24 cellular contexts compared by ENCODE assay signal in genomic region chr5:120882042-120882775, GRCh38.
DNase-seq lines count a peak whose midpoint lies in the region; ATAC-seq and TF ChIP-seq lines count a peak whose summit lies in the region.
"Had no signal": no experiment of that assay in that cellular context is flagged by ENCODE, and none has a peak within 500 bp of the region (broad histone marks: within the 10 kb centered on the region; RNA-seq: fewer than 3 reads in every experiment).

No MANE protein-coding gene starts in this region.

- H2BK20ac ChIP-seq in IMR-90 (ENCODE audit: low read depth, low read length) = no peak overlapping the region

- no peaks in the 10 kb centered on the region for H3K79me2 ChIP-seq in DND-41 (ENCODE audit: insufficient read depth, low read length)

- no peaks in the 10 kb centered on the region for H3K9me1 ChIP-seq in IMR-90 (ENCODE audit: insufficient read depth, low read length)

- H3K27me3 ChIP-seq in DND-41 (ENCODE audit: insufficient read depth, low read length, poor library complexity) (no peaks in the 10 kb centered on the region), IMR-90 (ENCODE audit: control insufficient read depth, insufficient read depth, low read length) (no peaks in the 10 kb centered on the region), testis (no peaks in the 10 kb centered on the region)
- H3K27me3 ChIP-seq: MG63, SJCRH30 had no signal

- no CpG with 5 or more reads among the region's 4 CpGs for WGBS in IMR-90 (ENCODE audit: extremely low coverage in 2 of 2, insufficient read length in 1 of 2), 2 experiments
- WGBS in testis, 2 donors = 75 to 76% methylated on average over 4 of the region's 4 CpGs

- dilution Hi-C loops in IMR-90 (cut with HindIII; ENCODE audit: low sequenced_read_pairs, unreplicated experiment) = no loop called here

- H3K4me3 ChIP-seq in DND-41 (ENCODE audit: low read depth in 1 of 2, low read length in 2 of 2) = no peak overlapping the region
- H3K4me3 ChIP-seq in IMR-90 (ENCODE audit: insufficient read depth, low read depth, low read length) = no peak overlapping the region
- H3K4me3 ChIP-seq in testis = no peak overlapping the region
- H3K4me3 ChIP-seq: MG63, PC-9, SJCRH30 had no signal

- in situ Hi-C loops in IMR-90 (cut with MboI; ENCODE audit: low sequenced_read_pairs) = no loop called here

- no peak for TF ChIP-seq POLR2A in IMR-90 (IDR thresholded peaks at IDR 0.05; ENCODE audit: low read depth, low read length)
- TF ChIP-seq POLR2A in testis (IDR thresholded peaks at IDR 0.05) = no peak

- H3K4me1 Mint-ChIP-seq in immature natural killer cell = no peaks in the 10 kb centered on the region
- H3K4me1 Mint-ChIP-seq: CD14-positive monocyte; CD8-positive, alpha-beta memory T cell had no signal

- H3K36me3 Mint-ChIP-seq in immature natural killer cell = no peaks in the 10 kb centered on the region
- H3K36me3 Mint-ChIP-seq: CD14-positive monocyte; CD8-positive, alpha-beta memory T cell had no signal

- H2BK15ac ChIP-seq in IMR-90 (ENCODE audit: low read depth, low read length) = no peak overlapping the region

- DNase-seq in DND-41 (no peak), IMR-90 (no peak), foreskin melanocyte (peak; percentile 24), testis (peak; percentile 24), NCI-H510A (lab: John Stamatoyannopoulos, UW) (no peak), immature natural killer cell (no peak)
- no peak for DNase-seq in stimulated activated CD4-positive, alpha-beta T cell treated with anti-CD3 and anti-CD28 coated beads, Interleukin-2, amount 100 ng/mL, for 48 hours
- DNase-seq: CD8-positive, alpha-beta memory T cell; DMS79 treated with DMSO at 0.1 percent for 48 hours; KG1; MG63; NCI-H1105 treated with DMSO at 0.1 percent for 48 hours; NCI-H146; NCI-H1930; NCI-H2107; NCI-H446; NCI-H526; NCI-H82; NK-92 treated with Interleukin-12 subunit alpha and Interleukin-12 subunit beta, amount 100 ng/mL, for 24 hours; PC-9; SJCRH30 had no signal

- H2AFZ ChIP-seq in DND-41 (ENCODE audit: low read depth, low read length) (peak overlapping the region; percentile 42; the same call in 1 of the 2 replicates), IMR-90 (replicated peaks; ENCODE audit: low read length, poor library complexity) (no peak overlapping the region)
- H2AFZ ChIP-seq: PC-9 had no signal

- no peak overlapping the region for H3K14ac ChIP-seq in IMR-90 (replicated peaks; ENCODE audit: low read depth, low read length)

- peaks cover 2 to 18% (median 10%) of the 10 kb centered on the region in 6 donors for H3K9me3 Mint-ChIP-seq in immature natural killer cell

- H4K91ac ChIP-seq in IMR-90 (ENCODE audit: insufficient read depth, low read depth, low read length) = no peak overlapping the region

- H2AK5ac ChIP-seq in IMR-90 (ENCODE audit: low read depth, low read length) = no peak overlapping the region

- no peak overlapping the region for H3K27ac Mint-ChIP-seq in immature natural killer cell
- H3K27ac Mint-ChIP-seq: CD14-positive monocyte; CD8-positive, alpha-beta memory T cell had no signal

- no peak overlapping the region for H3K27ac ChIP-seq in DND-41 (ENCODE audit: low read length)
- H3K27ac ChIP-seq in IMR-90 (ENCODE audit: insufficient read depth, low read length) = no peak overlapping the region
- no peak overlapping the region for H3K27ac ChIP-seq in testis
- H3K27ac ChIP-seq: PC-9, SJCRH30 had no signal

- no peaks in the 10 kb centered on the region for H4K20me1 ChIP-seq in DND-41 (ENCODE audit: insufficient read depth, low read length)
- no peaks in the 10 kb centered on the region for H4K20me1 ChIP-seq in IMR-90 (ENCODE audit: insufficient read depth, low read length)

- H3K4me2 ChIP-seq in DND-41 (ENCODE audit: insufficient read depth, low read length) = no peak overlapping the region
- H3K4me2 ChIP-seq in IMR-90 (ENCODE audit: low read depth, low read length) = no peak overlapping the region
- H3K4me2 ChIP-seq: PC-9 had no signal

- H3K36me3 ChIP-seq in DND-41 (ENCODE audit: insufficient read depth, low read length) (no peaks in the 10 kb centered on the region), IMR-90 (ENCODE audit: control insufficient read depth, insufficient read depth, low read length) (no peaks in the 10 kb centered on the region), testis (ENCODE audit: low read depth, missing control alignments) (no peaks in the 10 kb centered on the region)
- H3K36me3 ChIP-seq: MG63, SJCRH30 had no signal

- TF ChIP-seq RAD21 in IMR-90 (IDR thresholded peaks at IDR 0.05; ENCODE audit: low read length) = no peak

- no peak overlapping the region for H2BK120ac ChIP-seq in IMR-90 (ENCODE audit: low read depth, low read length)

- CTCF ChIA-PET in IMR-90 (lab: Yijun Ruan, JAX) = no interaction called here

- BruUV-seq in IMR-90 (replicated peaks; lab: Mats Ljungman, UMichigan) = no TSS peak

- no peak overlapping the region for H3K4me3 Mint-ChIP-seq in immature natural killer cell
- H3K4me3 Mint-ChIP-seq: CD14-positive monocyte; CD8-positive, alpha-beta memory T cell had no signal

- H2AK9ac ChIP-seq in IMR-90 (replicated peaks; ENCODE audit: low read depth, low read length, poor library complexity) = peak overlapping the region; percentile 37

- POLR2A ChIA-PET in IMR-90 (lab: Charles Lee; ENCODE audit: unreplicated experiment) = no interaction called here

- H3K9me3 ChIP-seq in DND-41 (ENCODE audit: insufficient read depth, low read length, severe bottlenecking) = no peaks in the 10 kb centered on the region
- no peaks in the 10 kb centered on the region for H3K9me3 ChIP-seq in IMR-90 (ENCODE audit: control insufficient read depth, insufficient read depth, low read length)
- H3K9me3 ChIP-seq in testis = no peaks in the 10 kb centered on the region
- H3K9me3 ChIP-seq: MG63, SJCRH30 had no signal

- H3K9ac ChIP-seq in DND-41 (ENCODE audit: low read depth, low read length) (no peak overlapping the region), IMR-90 (ENCODE audit: low read depth, low read length) (no peak overlapping the region)

- no peak overlapping the region for H2BK5ac ChIP-seq in IMR-90 (ENCODE audit: low read depth, low read length, poor library complexity, severe bottlenecking)

- ATAC-seq in DND-41 (ENCODE audit: insufficient read depth, low read depth) = no peak
- no peak for ATAC-seq in IMR-90 (ENCODE audit: low read depth)
- ATAC-seq: HCT116, Right ventricle myocardium inferior had no signal

- no peak overlapping the region for H3K4ac ChIP-seq in IMR-90 (ENCODE audit: low read depth, low read length)

- peaks cover 0 to 2% (median 0%) of the 10 kb centered on the region in 3 donors for H3K27me3 Mint-ChIP-seq in immature natural killer cell (ENCODE audit: low read depth in 3 of 3)
- H3K27me3 Mint-ChIP-seq: CD8-positive, alpha-beta memory T cell had no signal

- H4K5ac ChIP-seq in IMR-90 (ENCODE audit: low read depth, low read length) = no peak overlapping the region

- intact Hi-C loops in IMR-90 (cut with micrococcal nuclease) (no loop called here), testis (cut with DNase I; ENCODE audit: low total_unique reads) (no loop called here)

- no peak overlapping the region for H3K56ac ChIP-seq in IMR-90 (ENCODE audit: extremely low read depth, insufficient read depth, low read length)

- H4K8ac ChIP-seq in IMR-90 (ENCODE audit: low read depth in 2 of 2, low read length in 2 of 2) = no peak overlapping the region

- H3K18ac ChIP-seq in IMR-90 (ENCODE audit: low read depth, low read length) = no peak overlapping the region

- TF ChIP-seq CTCF in DND-41 (IDR thresholded peaks at IDR 0.05; ENCODE audit: borderline replicate concordance, extremely low read depth, low read length, poor library complexity, severe bottlenecking) = no peak
- no peak for TF ChIP-seq CTCF in IMR-90 (conservative IDR thresholded peaks at IDR 0.05; ENCODE audit: low read depth, low read length)
- TF ChIP-seq CTCF in testis (IDR thresholded peaks at IDR 0.05) = no peak

- no peaks in the 10 kb centered on the region for H3K79me1 ChIP-seq in IMR-90 (ENCODE audit: low read depth in 1 of 2, low read length in 2 of 2)

- H3K23ac ChIP-seq in IMR-90 (ENCODE audit: low read depth, low read length) = no peak overlapping the region

- H3K4me1 ChIP-seq in DND-41 (ENCODE audit: insufficient read depth, low read length) = peaks cover 8% of the 10 kb centered on the region
- H3K4me1 ChIP-seq in IMR-90 (ENCODE audit: control insufficient read depth, insufficient read depth, low read length) = no peaks in the 10 kb centered on the region
- no peaks in the 10 kb centered on the region for H3K4me1 ChIP-seq in testis
- H3K4me1 ChIP-seq: SJCRH30 had no signal

TF ChIP-seq in IMR-90, 13 proteins besides CTCF, POLR2A, EP300 and RAD21:
- peak; percentile 83 for TF ChIP-seq MAFK (IDR thresholded peaks at IDR 0.05; ENCODE audit: low read depth, low read length)
- TF ChIP-seq MAZ (IDR thresholded peaks at IDR 0.05; ENCODE audit: borderline replicate concordance, low read depth, low read length) = no peak
TF ChIP-seq in IMR-90: peak in this region for 1.

Comparison
In these comparisons a context has a peak if more than half of its experiments do, and no peak if none do; other contexts are left out.
1. DNase-seq: peak in foreskin melanocyte (single experiment) and testis (single experiment); none in DND-41 (single experiment), IMR-90 (single experiment), NCI-H510A (single experiment), stimulated activated CD4-positive, alpha-beta T cell treated with anti-CD3 and anti-CD28 coated beads, Interleukin-2, amount 100 ng/mL, for 48 hours (0 of 2) and immature natural killer cell (0 of 3).